8 cellular contexts compared by ENCODE assay signal in genomic region chr2:230441188-230441897, GRCh38. TPM values are rescaled to one million over a fixed set of nuclear protein-coding genes. Genes with fewer than 3 reads are reported as not detected.
DNase-seq lines count a peak whose midpoint lies in the region; ATAC-seq and TF ChIP-seq lines count a peak whose summit lies in the region.
"Had no signal": no experiment of that assay in that cellular context is flagged by ENCODE, and none has a peak within 500 bp of the region (broad histone marks: within the 10 kb centered on the region; RNA-seq: fewer than 3 reads in every experiment).

No MANE protein-coding gene starts in this region.

- TF ChIP-seq CTCF in osteoblast (IDR thresholded peaks at IDR 0.05; ENCODE audit: extremely low read depth, low read depth, low read length) (no peak), omental fat pad (IDR thresholded peaks at IDR 0.05) (no peak)

- DNase-seq in adipocyte (ENCODE audit: low read depth) (peak; percentile 87), osteoblast (ENCODE audit: insufficient read length, low spot score, missing footprints) (peak; percentile 47), islet precursor cell (no peak), NCI-H146 (lab: John Stamatoyannopoulos, UW) (no peak), omental fat pad (ENCODE audit: low spot score) (no peak)

- H3K27ac ChIP-seq in KOPT-K1 (ENCODE audit: low read depth, low read length, poor library complexity, severe bottlenecking) = peak overlapping the region; percentile 40
- H3K27ac ChIP-seq in osteoblast (ENCODE audit: low read depth, low read length) = peak overlapping the region; percentile 56

- no peak overlapping the region for H2AFZ ChIP-seq in osteoblast (ENCODE audit: low read length)

- H3K9me3 ChIP-seq in KOPT-K1 (ENCODE audit: insufficient read depth, low read length, poor library complexity, severe bottlenecking) (peaks cover 6% of the 10 kb centered on the region), adipocyte (ENCODE audit: control insufficient read depth, low read length) (no peaks in the 10 kb centered on the region), osteoblast (ENCODE audit: low read depth, low read length) (no peaks in the 10 kb centered on the region)

- ATAC-seq in GM19452 (IDR thresholded peaks at IDR 0.05; ENCODE audit: unreplicated experiment) (peak; percentile 64), omental fat pad (ENCODE audit: low FRiP score) (no peak)

- H3K4me2 ChIP-seq in osteoblast (ENCODE audit: insufficient read depth, low read length) = peak overlapping the region; percentile 49

- no peaks in the 10 kb centered on the region for H3K27me3 ChIP-seq in adipocyte (replicated peaks; ENCODE audit: control insufficient read depth, insufficient read depth, low read length)
- no peaks in the 10 kb centered on the region for H3K27me3 ChIP-seq in osteoblast (ENCODE audit: insufficient read depth, low read length)

- H3K79me2 ChIP-seq in osteoblast (ENCODE audit: insufficient read depth, low read length) = peaks cover 51% of the 10 kb centered on the region

- peaks cover 2% of the 10 kb centered on the region for H4K20me1 ChIP-seq in osteoblast (ENCODE audit: insufficient read depth, low read length)

- H3K36me3 ChIP-seq in KOPT-K1 (ENCODE audit: insufficient read depth, low read length) (peaks cover 43% of the 10 kb centered on the region), adipocyte (ENCODE audit: control insufficient read depth, insufficient read depth, low read length, severe bottlenecking) (peaks cover 32% of the 10 kb centered on the region), osteoblast (ENCODE audit: insufficient read depth, low read length) (peaks cover 26% of the 10 kb centered on the region)

- peaks cover 40% of the 10 kb centered on the region for H3K4me1 ChIP-seq in adipocyte (ENCODE audit: control insufficient read depth, insufficient read depth, low read length)
- peaks cover 44% of the 10 kb centered on the region for H3K4me1 ChIP-seq in osteoblast (ENCODE audit: insufficient read depth, low read length)

- H3K4me3 ChIP-seq in adipocyte (ENCODE audit: low read length) (peak overlapping the region; percentile 26), osteoblast (ENCODE audit: insufficient read depth, low read length) (peak overlapping the region; percentile 34)
- H3K4me3 ChIP-seq: skin epidermis had no signal

- peak overlapping the region; percentile 3 for H3K9ac ChIP-seq in adipocyte (ENCODE audit: low read length)

RNA-seq across cellular contexts. Expression of gene SP100, which starts 25.3 kb away (rescaled TPM):
- total RNA-seq in osteoblast (137 and 149 TPM in 2 replicates), omental fat pad (100 to 1,000 TPM in 2 of 4 donors, 10 to 100 TPM in 2; 75.5 to 223 (median 118) TPM)

Comparison
In these comparisons a context has a peak if more than half of its experiments do, and no peak if none do; other contexts are left out.
1. DNase-seq: peak in adipocyte (single experiment) and osteoblast (single experiment); none in islet precursor cell (single experiment), NCI-H146 (single experiment) and omental fat pad (single experiment).